20 cellular contexts compared by ENCODE assay signal in the genomic region with DNA sequence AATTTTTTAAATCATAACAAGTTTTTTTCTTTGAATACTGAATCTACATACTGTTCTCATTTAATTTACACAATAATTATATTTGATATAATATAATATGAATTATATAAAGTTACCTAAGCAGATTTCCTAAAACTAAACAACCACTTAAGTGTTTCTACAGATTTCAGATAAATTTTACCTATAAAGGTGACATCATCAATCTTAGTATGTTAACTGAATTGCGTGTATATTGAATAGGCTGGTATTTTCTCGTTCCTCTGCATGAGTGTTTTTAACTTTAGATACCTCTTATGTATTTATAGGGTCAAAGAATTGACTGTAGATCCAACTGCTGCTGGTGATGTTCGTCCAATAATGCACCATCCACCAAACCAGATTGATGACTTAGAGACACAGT. TPM values are rescaled to one million over a fixed set of nuclear protein-coding genes. Genes with fewer than 3 reads are reported as not detected.
DNase-seq lines count a peak whose midpoint lies in the region; ATAC-seq and TF ChIP-seq lines count a peak whose summit lies in the region.
"Had no signal": no experiment of that assay in that cellular context is flagged by ENCODE, and none has a peak within 500 bp of the region (broad histone marks: within the 10 kb centered on the region; RNA-seq: fewer than 3 reads in every experiment).

No MANE protein-coding gene starts in this region.

- no peaks in the 10 kb centered on the region for H3K9me3 Mint-ChIP-seq in activated T-cell treated with anti-CD3 and anti-CD28 coated beads, Interleukin-2, amount 50 U/mL, for 72 hours
- H3K9me3 Mint-ChIP-seq in CD4-positive, alpha-beta T cell = no peaks in the 10 kb centered on the region
- H3K9me3 Mint-ChIP-seq in activated T-helper 17 cell treated with anti-CD3 and anti-CD28 coated beads, Interleukin-2, amount 50 U/mL, for 72 hours = no peaks in the 10 kb centered on the region
- no peaks in the 10 kb centered on the region for H3K9me3 Mint-ChIP-seq in memory B cell

- peaks cover 4% of the 10 kb centered on the region for H3K4me1 Mint-ChIP-seq in activated T-cell treated with anti-CD3 and anti-CD28 coated beads, Interleukin-2, amount 50 U/mL, for 72 hours (ENCODE audit: low read depth)
- no peaks in the 10 kb centered on the region for H3K4me1 Mint-ChIP-seq in CD4-positive, alpha-beta T cell (ENCODE audit: low read depth)
- peaks cover 5% of the 10 kb centered on the region for H3K4me1 Mint-ChIP-seq in activated T-helper 17 cell treated with anti-CD3 and anti-CD28 coated beads, Interleukin-2, amount 50 U/mL, for 72 hours
- H3K4me1 Mint-ChIP-seq in memory B cell = no peaks in the 10 kb centered on the region

- 99% methylated on average over 3 of the region's 3 CpGs for WGBS in esophagus muscularis mucosa

- no peak for TF ChIP-seq EP300 in esophagus muscularis mucosa (IDR thresholded peaks at IDR 0.05)

- peak overlapping the region; percentile 42 for H3K27ac Mint-ChIP-seq in activated T-cell treated with anti-CD3 and anti-CD28 coated beads, Interleukin-2, amount 50 U/mL, for 72 hours
- peak overlapping the region; percentile 30 for H3K27ac Mint-ChIP-seq in CD4-positive, alpha-beta T cell
- H3K27ac Mint-ChIP-seq in activated T-helper 17 cell treated with anti-CD3 and anti-CD28 coated beads, Interleukin-2, amount 50 U/mL, for 72 hours = peak overlapping the region; percentile 28
- peak overlapping the region; percentile 35 for H3K27ac Mint-ChIP-seq in memory B cell

- DNase-seq in activated T-cell treated with anti-CD3 and anti-CD28 coated beads, Interleukin-2, amount 50 U/mL, for 72 hours = no peak
- DNase-seq in activated T-cell treated with anti-CD3 and anti-CD28 coated beads for 4 hours (no peak), memory B cell (ENCODE audit: low spot score in 2 of 2) (no peak), brain microvascular endothelial cell (no peak), esophagus muscularis mucosa (ENCODE audit: extremely low spot score) (no peak)
- no peak for DNase-seq in CD4-positive, alpha-beta T cell
- DNase-seq: COR-L47; DMS53; KBM-7; MV-4-11; NCI-H1105; NCI-H1436 treated with DMSO at 0.1 percent for 48 hours; NCI-H187 treated with DMSO at 0.1 percent for 48 hours; NCI-H2107; NCI-H446; NCI-H524 treated with DMSO at 0.1 percent for 48 hours; NCI-H82; NK-92 treated with Interleukin-12 subunit alpha and Interleukin-12 subunit beta, amount 100 ng/mL, for 24 hours; PC-3 had no signal

- CTCF ChIA-PET in CD4-positive, alpha-beta T cell (lab: Charles Lee) = no interaction called here

- no peak overlapping the region for H3K27ac ChIP-seq in CD4-positive, alpha-beta T cell (ENCODE audit: low read depth, low read length)
- H3K27ac ChIP-seq in brain microvascular endothelial cell (no peak overlapping the region), esophagus muscularis mucosa (replicated peaks in 1 of 4) (no peak overlapping the region)

- H3K4me3 ChIP-seq in brain microvascular endothelial cell (ENCODE audit: low read depth, low read length) (no peak overlapping the region), esophagus muscularis mucosa (no peak overlapping the region)

- H3K27me3 Mint-ChIP-seq in activated T-cell treated with anti-CD3 and anti-CD28 coated beads, Interleukin-2, amount 50 U/mL, for 72 hours (ENCODE audit: low read depth) = no peaks in the 10 kb centered on the region
- no peaks in the 10 kb centered on the region for H3K27me3 Mint-ChIP-seq in CD4-positive, alpha-beta T cell
- no peaks in the 10 kb centered on the region for H3K27me3 Mint-ChIP-seq in activated T-helper 17 cell treated with anti-CD3 and anti-CD28 coated beads, Interleukin-2, amount 50 U/mL, for 72 hours
- H3K27me3 Mint-ChIP-seq in memory B cell = no peaks in the 10 kb centered on the region

- TF ChIP-seq CTCF in CD4-positive, alpha-beta T cell (IDR thresholded peaks at IDR 0.05) = no peak
- TF ChIP-seq CTCF in brain microvascular endothelial cell (IDR thresholded peaks at IDR 0.05; ENCODE audit: low read depth, low read length, missing control alignments) (no peak), esophagus muscularis mucosa (IDR thresholded peaks at IDR 0.05) (no peak)

- POLR2A ChIA-PET in CD4-positive, alpha-beta T cell (lab: Charles Lee) = interaction anchor here (0.7 kb wide), 1 partner anchor 13 kb away, joined by 3 read pairs; no protein-coding TSS in a partner anchor

- no peak for ATAC-seq in activated T-cell treated with anti-CD3 and anti-CD28 coated beads, Interleukin-2, amount 50 U/mL, for 72 hours (replicated peaks in 1 of 2)
- no peak for ATAC-seq in CD4-positive, alpha-beta T cell (ENCODE audit: poor library complexity)
- ATAC-seq in activated T-helper 17 cell treated with anti-CD3 and anti-CD28 coated beads, Interleukin-2, amount 50 U/mL, for 72 hours (replicated peaks) = no peak
- no peak for ATAC-seq in memory B cell (ENCODE audit: low read depth)
- ATAC-seq: PC-3 had no signal

- intact Hi-C loops in CD4-positive, alpha-beta T cell (cut with DNase I, micrococcal nuclease) = no loop called here
- intact Hi-C loops in esophagus muscularis mucosa (cut with DNase I) = no loop called here

- TF ChIP-seq POLR2A in esophagus muscularis mucosa (IDR thresholded peaks at IDR 0.05; ENCODE audit: low read depth) = no peak

- H3K4me3 Mint-ChIP-seq in activated T-cell treated with anti-CD3 and anti-CD28 coated beads, Interleukin-2, amount 50 U/mL, for 72 hours = no peak overlapping the region
- H3K4me3 Mint-ChIP-seq in CD4-positive, alpha-beta T cell = no peak overlapping the region
- H3K4me3 Mint-ChIP-seq in activated T-helper 17 cell treated with anti-CD3 and anti-CD28 coated beads, Interleukin-2, amount 50 U/mL, for 72 hours = no peak overlapping the region
- H3K4me3 Mint-ChIP-seq in memory B cell = no peak overlapping the region

- no peaks in the 10 kb centered on the region for H3K27me3 ChIP-seq in CD4-positive, alpha-beta T cell (ENCODE audit: control insufficient read depth, insufficient read depth, low read length)
- H3K27me3 ChIP-seq in brain microvascular endothelial cell (replicated peaks) = no peaks in the 10 kb centered on the region
- H3K27me3 ChIP-seq in esophagus muscularis mucosa = no peaks in the 10 kb centered on the region

- peaks cover 22% of the 10 kb centered on the region for H3K36me3 ChIP-seq in brain microvascular endothelial cell (replicated peaks)
- H3K36me3 ChIP-seq in esophagus muscularis mucosa = peaks cover 36 to 75% (median 45%) of the 10 kb centered on the region in 4 donors

- peaks cover 8 to 28% of the 10 kb centered on the region in 2 donors for H3K36me3 Mint-ChIP-seq in activated T-cell treated with anti-CD3 and anti-CD28 coated beads, Interleukin-2, amount 50 U/mL, for 72 hours (ENCODE audit: insufficient read depth in 2 of 2)
- H3K36me3 Mint-ChIP-seq in CD4-positive, alpha-beta T cell (ENCODE audit: low read depth) = peaks cover 79% of the 10 kb centered on the region
- H3K36me3 Mint-ChIP-seq in activated T-helper 17 cell treated with anti-CD3 and anti-CD28 coated beads, Interleukin-2, amount 50 U/mL, for 72 hours (ENCODE audit: low read depth) = peaks cover 99% of the 10 kb centered on the region
- H3K36me3 Mint-ChIP-seq in memory B cell = peaks cover 17% of the 10 kb centered on the region

- no peaks in the 10 kb centered on the region for H3K9me3 ChIP-seq in CD4-positive, alpha-beta T cell (ENCODE audit: control insufficient read depth, low read length)
- H3K9me3 ChIP-seq in esophagus muscularis mucosa = no peaks in the 10 kb centered on the region

- no peaks in the 10 kb centered on the region for H3K4me1 ChIP-seq in esophagus muscularis mucosa

- in situ Hi-C loops in brain microvascular endothelial cell (cut with HindIII; ENCODE audit: low pct_ligation_motif_present, low sequenced_read_pairs) = no loop called here

RNA-seq across cellular contexts. Expression of gene DIMT1, which starts 30.3 kb away (rescaled TPM):
- total RNA-seq in activated T-cell treated with anti-CD3 and anti-CD28 coated beads, Interleukin-2, amount 50 U/mL, for 72 hours = 10 to 100 TPM; 35.3 to 42.0 TPM
- total RNA-seq in CD4-positive, alpha-beta T cell = 10 to 100 TPM; 19.9 to 20.5 TPM
- 10 to 100 TPM; 33.7 to 45.9 TPM for total RNA-seq in activated T-helper 17 cell treated with anti-CD3 and anti-CD28 coated beads, Interleukin-2, amount 50 U/mL, for 72 hours
- 10 to 100 TPM; 18.3 to 34.8 (median 26.4) TPM for total RNA-seq in esophagus muscularis mucosa

RNA-seq across cellular contexts. Expression of gene IPO11, which starts 39.2 kb away (rescaled TPM):
- 10 to 100 TPM; 26.6 to 39.7 TPM for total RNA-seq in activated T-cell treated with anti-CD3 and anti-CD28 coated beads, Interleukin-2, amount 50 U/mL, for 72 hours
- total RNA-seq in CD4-positive, alpha-beta T cell = 10 to 100 TPM; 15.1 to 16.1 TPM
- total RNA-seq in activated T-helper 17 cell treated with anti-CD3 and anti-CD28 coated beads, Interleukin-2, amount 50 U/mL, for 72 hours = 10 to 100 TPM; 30.2 to 62.2 TPM
- total RNA-seq in esophagus muscularis mucosa = 10 to 100 TPM; 14.8 to 19.6 (median 18.3) TPM
